In genomic region chr11:3655548-3655947, GRCh38 we compare ENCODE assay signal across 19 cellular contexts. TPM values are rescaled to one million over a fixed set of nuclear protein-coding genes. Genes with fewer than 3 reads are reported as not detected.
A peak's percentile ranks its signal among the peaks of the same experiment; 100 is the strongest.
DNase-seq lines count a peak whose midpoint lies in the region; ATAC-seq, FAIRE-seq and TF ChIP-seq lines count a peak whose summit lies in the region.
"Had no signal": no experiment of that assay in that cellular context is flagged by ENCODE, and none has a peak within 500 bp of the region (broad histone marks: within the 10 kb centered on the region; RNA-seq: fewer than 3 reads in every experiment).

No MANE protein-coding gene starts in this region.

- no peak overlapping the region for H3K23ac ChIP-seq in H1 (ENCODE audit: insufficient read length)

- H3K9ac ChIP-seq in H1 (replicated peaks in 1 of 4; ENCODE audit: extremely low read depth in 1 of 4, low read depth in 3 of 4, low read length in 3 of 4) = no peak overlapping the region

- no peak overlapping the region for H2BK12ac ChIP-seq in H1 (ENCODE audit: low read depth, low read length)

- H4K91ac ChIP-seq in H1 (replicated peaks; ENCODE audit: insufficient read length, low read length) = no peak overlapping the region

- no peak overlapping the region for H2BK5ac ChIP-seq in H1 (ENCODE audit: low read depth, low read length)

- no peaks in the 10 kb centered on the region for H3K23me2 ChIP-seq in H1 (ENCODE audit: low read depth, low read length)

- no peaks in the 10 kb centered on the region for H3K36me3 Mint-ChIP-seq in stimulated activated effector memory CD8-positive, alpha-beta T cell treated with anti-CD3 and anti-CD28 coated beads, Interleukin-12 subunit alpha, Interleukin-12 subunit beta, amount 100 ng/mL, for 72 hours
- H3K36me3 Mint-ChIP-seq: CD4-positive, CD25-positive, alpha-beta regulatory T cell had no signal

- 89% methylated on average over 3 of the region's 3 CpGs; no CpG with 5 or more reads in 1 of the 2 experiments for WGBS in H1 (ENCODE audit: extremely low coverage in 1 of 2, insufficient coverage in 1 of 2, insufficient read length in 1 of 2, insufficient replicate concordance in 2 of 2, low coverage in 1 of 2, low lambda C conversion rate in 2 of 2, missing lambda C conversion rate in 1 of 2), 2 experiments

- H4K20me1 ChIP-seq in H1 (replicated peaks in 1 of 2; ENCODE audit: control insufficient read depth in 1 of 2, insufficient read depth in 2 of 2, low read length in 2 of 2) = no peaks in the 10 kb centered on the region

- no peak overlapping the region for H2BK15ac ChIP-seq in H1 (ENCODE audit: low read length)

- H3K36me3 ChIP-seq in Panc1 (ENCODE audit: control insufficient read depth, insufficient read depth, low read length) (no peaks in the 10 kb centered on the region), H1 (ENCODE audit: control insufficient read depth in 2 of 4, insufficient read depth in 4 of 4, low read length in 3 of 4) (no peaks in the 10 kb centered on the region)

- H3K79me2 ChIP-seq in H1 (ENCODE audit: control insufficient read depth in 1 of 2, insufficient read depth in 2 of 2, low read length in 2 of 2) = no peaks in the 10 kb centered on the region

- DNase-seq in HEK293T (ENCODE audit: extremely low spot score) = no peak
- DNase-seq in Panc1 (ENCODE audit: low read depth, low spot score) = no peak
- DNase-seq in H1 (ENCODE audit: low read depth in 1 of 2, low spot score in 2 of 2) = no peak
- DNase-seq in stimulated activated effector memory CD8-positive, alpha-beta T cell treated with anti-CD3 and anti-CD28 coated beads, Interleukin-12 subunit alpha, Interleukin-12 subunit beta, amount 100 ng/mL, for 72 hours (ENCODE audit: low spot score in 2 of 2) = no peak
- DNase-seq in EL = no peak
- no peak for DNase-seq in left lobe of liver (ENCODE audit: low spot score)
- DNase-seq: CD4-positive, CD25-positive, alpha-beta regulatory T cell; HCEC 1CT; MM.1S; NCI-H1092 treated with DMSO at 0.1 percent for 48 hours; NCI-H1436 treated with DMSO at 0.1 percent for 48 hours; NCI-H1930; NCI-H2227 treated with DMSO at 0.1 percent for 48 hours; NCI-H510A; NCI-H774; NK-92 treated with Interleukin-12 subunit alpha and Interleukin-12 subunit beta, amount 100 ng/mL, for 24 hours had no signal

- TF ChIP-seq POLR2A in H1 (IDR thresholded peaks at IDR 0.05; ENCODE audit: control extremely low read depth in 1 of 2, low read depth in 2 of 2, low read length in 2 of 2) = no peak

- CTCF ChIA-PET in HEK293T (lab: Yijun Ruan, JAX) (no interaction called here), Panc1 (lab: Charles Lee) (no interaction called here), H1 (lab: Charles Lee; ENCODE audit: partially characterized antibody) (interaction anchor here (0.9 to 1.2 kb wide), 2 partner anchors 9 to 26 kb away, joined by 3 read pairs; no protein-coding TSS in a partner anchor)

- FAIRE-seq in H1 (lab: Jason Lieb, UNC) = no peak

- H3K4me1 ChIP-seq in Panc1 (ENCODE audit: control insufficient read depth, insufficient read depth, low read length) (no peaks in the 10 kb centered on the region), H1 (replicated peaks in 1 of 4; ENCODE audit: control insufficient read depth in 3 of 4, insufficient read depth in 4 of 4, low read length in 3 of 4) (no peaks in the 10 kb centered on the region)

- H3K9me3 Mint-ChIP-seq in stimulated activated effector memory CD8-positive, alpha-beta T cell treated with anti-CD3 and anti-CD28 coated beads, Interleukin-12 subunit alpha, Interleukin-12 subunit beta, amount 100 ng/mL, for 72 hours = no peaks in the 10 kb centered on the region
- H3K9me3 Mint-ChIP-seq: T-helper 1 cell treated with Interleukin-12 subunit alpha and Interleukin-12 subunit beta and Interleukin-4 antibody, amounts not matched to agents 30 μg/mL and 1 μg/mL, for 36 hours had no signal

- H3K18ac ChIP-seq in H1 (ENCODE audit: extremely low read depth, low read length) = no peak overlapping the region

- H4K8ac ChIP-seq in H1 (ENCODE audit: extremely low read depth, insufficient read depth, low read length) = no peak overlapping the region

- peak; percentile 35 for ATAC-seq in Panc1
- ATAC-seq in stimulated activated effector memory CD8-positive, alpha-beta T cell treated with anti-CD3 and anti-CD28 coated beads, Interleukin-12 subunit alpha, Interleukin-12 subunit beta, amount 100 ng/mL, for 72 hours = peak; percentile 19
- ATAC-seq in GM18520 (IDR thresholded peaks at IDR 0.05; ENCODE audit: unreplicated experiment) = no peak
- no peak for ATAC-seq in left lobe of liver

- H2BK120ac ChIP-seq in H1 (replicated peaks; ENCODE audit: low read depth, low read length) = no peak overlapping the region

- POLR2A ChIA-PET in HEK293T (lab: Yijun Ruan, JAX) (interaction anchor here (1.2 kb wide), 1 partner anchor 12 kb away, joined by 4 read pairs; no protein-coding TSS in a partner anchor), Panc1 (lab: Charles Lee) (no interaction called here), H1 (lab: Charles Lee; ENCODE audit: partially characterized antibody) (interaction anchor here (1.3 kb wide), 1 partner anchor 17 kb away, joined by 3 read pairs; no protein-coding TSS in a partner anchor)

- 0 out of 2 replicates have a peak overlapping the region, but pooled peaks have one; percentile 85 for H2AFZ ChIP-seq in H1 (ENCODE audit: low read length)

- TF ChIP-seq EP300 in H1 (IDR thresholded peaks at IDR 0.05; ENCODE audit: borderline replicate concordance in 1 of 2, low read depth in 2 of 2, low read length in 2 of 2) = no peak

- in situ Hi-C loops in Panc1 (cut with HindIII; ENCODE audit: low pct_unique_long_range_greater_than_20kb, low sequenced_read_pairs) = no loop called here

- H3K4me2 ChIP-seq in H1 (ENCODE audit: insufficient read depth in 1 of 2, low read depth in 2 of 2, low read length in 2 of 2) = no peak overlapping the region

- H3K14ac ChIP-seq in H1 (ENCODE audit: insufficient read length) = no peak overlapping the region

- H3K27me3 ChIP-seq in Panc1 (ENCODE audit: control insufficient read depth, insufficient read depth, low read length) (peaks cover 15% of the 10 kb centered on the region), H1 (replicated peaks in 1 of 4; ENCODE audit: control insufficient read depth in 3 of 4, extremely low read depth in 1 of 4, insufficient read depth in 3 of 4, low read length in 3 of 4) (peaks cover 0 to 3% (median 0%) of the 10 kb centered on the region in 4 experiments; a peak in 1 of 7 replicates)

- intact Hi-C loops in Panc1 (cut with micrococcal nuclease; ENCODE audit: unreplicated experiment) = no loop called here

- H2BK20ac ChIP-seq in H1 (ENCODE audit: low read length) = no peak overlapping the region

- H3K9me3 ChIP-seq in Panc1 (ENCODE audit: control insufficient read depth, insufficient read depth, low read depth, low read length) (no peaks in the 10 kb centered on the region), H1 (ENCODE audit: insufficient read depth in 2 of 2, low read depth in 1 of 2, low read length in 1 of 2) (no peaks in the 10 kb centered on the region)

- H2AK5ac ChIP-seq in H1 (ENCODE audit: low read depth, low read length) = no peak overlapping the region

- no TSS peak for BruUV-seq in Panc1 (replicated peaks; lab: Mats Ljungman, UMichigan)

- H3K4me3 ChIP-seq in Panc1 (ENCODE audit: low read depth in 2 of 2, low read length in 2 of 2) (no peak overlapping the region), H1 (ENCODE audit: extremely low read depth in 1 of 4, insufficient read depth in 2 of 4, low read depth in 3 of 4, low read length in 4 of 4) (no peak overlapping the region)

- H3K79me1 ChIP-seq in H1 (ENCODE audit: low read depth, low read length) = no peaks in the 10 kb centered on the region

- no peak for TF ChIP-seq CTCF in Panc1 (IDR thresholded peaks at IDR 0.05)
- TF ChIP-seq CTCF in H1 (IDR thresholded peaks at IDR 0.05; ENCODE audit: control extremely low read depth in 1 of 3, insufficient read depth in 1 of 3, low read depth in 1 of 3, low read length in 3 of 3) = no peak

- H3K4me3 Mint-ChIP-seq in stimulated activated effector memory CD8-positive, alpha-beta T cell treated with anti-CD3 and anti-CD28 coated beads, Interleukin-12 subunit alpha, Interleukin-12 subunit beta, amount 100 ng/mL, for 72 hours = no peak overlapping the region
- H3K4me3 Mint-ChIP-seq: CD4-positive, CD25-positive, alpha-beta regulatory T cell; T-helper 1 cell treated with Interleukin-12 subunit alpha and Interleukin-12 subunit beta and Interleukin-4 antibody, amounts not matched to agents 30 μg/mL and 1 μg/mL, for 36 hours had no signal

- no peak for TF ChIP-seq RAD21 in H1 (IDR thresholded peaks at IDR 0.05 in 1 of 2, conservative IDR thresholded peaks at IDR 0.05 in 1 of 2; ENCODE audit: low read depth in 2 of 2, low read length in 2 of 2)

- no peak overlapping the region for H3K4ac ChIP-seq in H1 (replicated peaks; ENCODE audit: insufficient read length, low read depth, low read length)

- no peak overlapping the region for H4K5ac ChIP-seq in H1 (ENCODE audit: insufficient read length, low read depth, low read length)

- H3K27ac ChIP-seq in Panc1 (ENCODE audit: low read length) = no peak overlapping the region
- H3K27ac ChIP-seq in H1 (ENCODE audit: low read depth, low read length) = no peak overlapping the region

- H3K27ac Mint-ChIP-seq in stimulated activated effector memory CD8-positive, alpha-beta T cell treated with anti-CD3 and anti-CD28 coated beads, Interleukin-12 subunit alpha, Interleukin-12 subunit beta, amount 100 ng/mL, for 72 hours = no peak overlapping the region
- H3K27ac Mint-ChIP-seq: CD4-positive, CD25-positive, alpha-beta regulatory T cell; T-helper 1 cell treated with Interleukin-12 subunit alpha and Interleukin-12 subunit beta and Interleukin-4 antibody, amounts not matched to agents 30 μg/mL and 1 μg/mL, for 36 hours had no signal

- no peak overlapping the region for H3K56ac ChIP-seq in H1 (replicated peaks; ENCODE audit: insufficient read length, low read depth, low read length)

- H3K4me1 Mint-ChIP-seq in stimulated activated effector memory CD8-positive, alpha-beta T cell treated with anti-CD3 and anti-CD28 coated beads, Interleukin-12 subunit alpha, Interleukin-12 subunit beta, amount 100 ng/mL, for 72 hours = no peaks in the 10 kb centered on the region
- H3K4me1 Mint-ChIP-seq: CD4-positive, CD25-positive, alpha-beta regulatory T cell had no signal

RNA-seq across cellular contexts. Expression of gene ART1, which starts 10.6 kb away (rescaled TPM):
- total RNA-seq in Panc1 (2021; ENCODE audit: unreplicated experiment) (not detected), left lobe of liver (not detected)
- polyA plus RNA-seq in Panc1 (2012; ENCODE audit: insufficient read length) = 0.17 TPM
- not detected in 2 replicates for total RNA-seq in H1 (2021; fragmentation: NEBNext Ultra II Directional; extraction: Animal tissue kit (Norgen Biotek cat#: 25700))
- polyA plus RNA-seq in H1 (2011; rRNA removed) = not detected in 2 replicates
- not detected for polyA plus RNA-seq in H1 (2011; cell fraction: cytosol; rRNA removed)
- polyA plus RNA-seq in H1 (2011; cell fraction: nucleus; rRNA removed) = not detected
- polyA plus RNA-seq in H1 (2012, experiment 1 of 2) = not detected in 4 replicates
- polyA plus RNA-seq in H1 (2012, experiment 2 of 2) = not detected
- polyA plus RNA-seq in H1 (2013, experiment 1 of 2) = not detected
- polyA plus RNA-seq in H1 (2013, experiment 2 of 2) = not detected
- not detected in 2 replicates for polyA minus RNA-seq in H1 (2011; rRNA and poly(A)+ RNA removed)
- not detected for polyA minus RNA-seq in H1 (2011; cell fraction: cytosol; rRNA and poly(A)+ RNA removed)
- not detected for polyA minus RNA-seq in H1 (2011; cell fraction: nucleus; rRNA and poly(A)+ RNA removed)
- total RNA-seq: CD4-positive, CD25-positive, alpha-beta regulatory T cell had no signal
- polyA plus RNA-seq: BJ; CD4-positive, CD25-positive, alpha-beta regulatory T cell had no signal

RNA-seq across cellular contexts. Expression of gene ART5, which starts 13.8 kb away (rescaled TPM):
- total RNA-seq in Panc1 (2021; ENCODE audit: unreplicated experiment) (12.8 TPM), left lobe of liver (not detected)
- polyA plus RNA-seq in Panc1 (2012; ENCODE audit: insufficient read length) = 46.5 TPM
- 7.2 and 7.5 TPM in 2 replicates for total RNA-seq in H1 (2021; fragmentation: NEBNext Ultra II Directional; extraction: Animal tissue kit (Norgen Biotek cat#: 25700))
- polyA plus RNA-seq in H1 (2011; rRNA removed) = 6.0 and 9.1 TPM in 2 replicates
- polyA plus RNA-seq in H1 (2011; cell fraction: cytosol; rRNA removed) = 7.8 TPM
- 10.1 TPM for polyA plus RNA-seq in H1 (2011; cell fraction: nucleus; rRNA removed)
- 6.6 to 9.7 TPM (median 7.5 TPM) in 4 replicates for polyA plus RNA-seq in H1 (2012, experiment 1 of 2)
- 8.8 TPM for polyA plus RNA-seq in H1 (2012, experiment 2 of 2)
- 11.2 TPM for polyA plus RNA-seq in H1 (2013, experiment 1 of 2)
- polyA plus RNA-seq in H1 (2013, experiment 2 of 2) = 12.0 TPM
- polyA minus RNA-seq in H1 (2011; rRNA and poly(A)+ RNA removed) = 3.1 and 3.6 TPM in 2 replicates
- 3.0 TPM for polyA minus RNA-seq in H1 (2011; cell fraction: cytosol; rRNA and poly(A)+ RNA removed)
- 7.4 TPM for polyA minus RNA-seq in H1 (2011; cell fraction: nucleus; rRNA and poly(A)+ RNA removed)
- total RNA-seq: CD4-positive, CD25-positive, alpha-beta regulatory T cell had no signal
- polyA plus RNA-seq: CD4-positive, CD25-positive, alpha-beta regulatory T cell had no signal

RNA-seq across cellular contexts. Expression of gene CHRNA10, which starts 15.6 kb away (rescaled TPM):
- 6.8 TPM for total RNA-seq in Panc1 (2021; ENCODE audit: unreplicated experiment)
- 5.3 TPM for polyA plus RNA-seq in Panc1 (2012; ENCODE audit: insufficient read length)
- total RNA-seq in H1 (2021; fragmentation: NEBNext Ultra II Directional; extraction: Animal tissue kit (Norgen Biotek cat#: 25700)) = 1.1 and 1.3 TPM in 2 replicates
- polyA plus RNA-seq in H1 (2011; rRNA removed) = 0.68 and 0.97 TPM in 2 replicates
- 0.65 TPM for polyA plus RNA-seq in H1 (2011; cell fraction: cytosol; rRNA removed)
- 2.8 TPM for polyA plus RNA-seq in H1 (2011; cell fraction: nucleus; rRNA removed)
- 0.46 to 1.5 TPM (median 0.54 TPM) in 4 replicates for polyA plus RNA-seq in H1 (2012, experiment 1 of 2)
- 0.26 TPM for polyA plus RNA-seq in H1 (2012, experiment 2 of 2)
- polyA plus RNA-seq in H1 (2013, experiment 1 of 2) = 0.97 TPM
- polyA plus RNA-seq in H1 (2013, experiment 2 of 2) = 0.85 TPM
- polyA minus RNA-seq in H1 (2011; rRNA and poly(A)+ RNA removed) = 0.90 and 1.4 TPM in 2 replicates
- polyA minus RNA-seq in H1 (2011; cell fraction: cytosol; rRNA and poly(A)+ RNA removed) = not detected
- polyA minus RNA-seq in H1 (2011; cell fraction: nucleus; rRNA and poly(A)+ RNA removed) = 3.1 TPM
- total RNA-seq in left lobe of liver = 0.78 TPM

Comparison
In these comparisons a context has a peak if more than half of its experiments do, and no peak if none do; other contexts are left out.
1. ATAC-seq: peak in Panc1 (single experiment) and stimulated activated effector memory CD8-positive, alpha-beta T cell treated with anti-CD3 and anti-CD28 coated beads, Interleukin-12 subunit alpha, Interleukin-12 subunit beta, amount 100 ng/mL, for 72 hours (single experiment); none in GM18520 (single experiment) and left lobe of liver (single experiment).